In genomic region chr19:52570005-52570861, GRCh38 we compare ENCODE assay signal across 1 cellular context.
TF ChIP-seq lines count a peak whose summit lies in the region.

TSS of gene ZNF701 (plus strand) at chr19:52570287. CDS start at chr19:52574148, 3,861 bp downstream.

TF ChIP-seq in HepG2, 621 proteins besides CTCF, POLR2A, EP300 and RAD21 (continued from another document and continues in another):
- TF ChIP-seq SP140L (CRISPR knock-in tag; IDR thresholded peaks at IDR 0.05; ENCODE audit: borderline replicate concordance) (no peak), NCOR1 (IDR thresholded peaks at IDR 0.05; ENCODE audit: borderline replicate concordance, low read length) (no peak), SKI (IDR thresholded peaks at IDR 0.05; ENCODE audit: partially characterized antibody) (no peak), ZNF530 (CRISPR knock-in tag; IDR thresholded peaks at IDR 0.05; ENCODE audit: low read depth) (no peak), HOXD1 (CRISPR knock-in tag; IDR thresholded peaks at IDR 0.05) (no peak), ZNF747 (CRISPR knock-in tag; IDR thresholded peaks at IDR 0.05; ENCODE audit: borderline replicate concordance) (no peak), THRA (CRISPR knock-in tag; IDR thresholded peaks at IDR 0.05; ENCODE audit: borderline replicate concordance) (no peak), ZNF20 (CRISPR knock-in tag; IDR thresholded peaks at IDR 0.05) (no peak), TEAD2 (CRISPR knock-in tag; IDR thresholded peaks at IDR 0.05) (no peak), ZNF639 (CRISPR knock-in tag; conservative IDR thresholded peaks at IDR 0.05) (no peak), ZNF414 (CRISPR knock-in tag; IDR thresholded peaks at IDR 0.05) (no peak), SOX13 (IDR thresholded peaks at IDR 0.05) (no peak), SOX13 (CRISPR knock-in tag; conservative IDR thresholded peaks at IDR 0.05 in 1 of 2, IDR thresholded peaks at IDR 0.05 in 1 of 2) (no peak), HINFP (CRISPR knock-in tag; IDR thresholded peaks at IDR 0.05; ENCODE audit: low read depth) (no peak), ZNF687 (CRISPR knock-in tag; IDR thresholded peaks at IDR 0.05) (peak; percentile 68), AHR (CRISPR knock-in tag; IDR thresholded peaks at IDR 0.05) (no peak), ZNF543 (CRISPR knock-in tag; IDR thresholded peaks at IDR 0.05) (no peak), ZNF761 (CRISPR knock-in tag; conservative IDR thresholded peaks at IDR 0.05) (no peak), FOSL1 (CRISPR knock-in tag; IDR thresholded peaks at IDR 0.05; ENCODE audit: borderline replicate concordance) (no peak), NAIF1 (CRISPR knock-in tag; IDR thresholded peaks at IDR 0.05; ENCODE audit: borderline replicate concordance) (peak; percentile 50; the same call in 1 of the 2 replicates), ZNF749 (CRISPR knock-in tag; IDR thresholded peaks at IDR 0.05; ENCODE audit: borderline replicate concordance) (no peak), PLRG1 (conservative IDR thresholded peaks at IDR 0.05) (no peak), MXI1 (IDR thresholded peaks at IDR 0.05; ENCODE audit: borderline replicate concordance, low read depth, low read length) (peak; percentile 57; the same call in 1 of the 3 replicates), ELF3 (CRISPR knock-in tag; IDR thresholded peaks at IDR 0.05) (0 out of 2 replicates have a peak, but pooled peaks have one; percentile 38), HCFC1 (IDR thresholded peaks at IDR 0.05; ENCODE audit: low read depth, low read length) (0 out of 2 replicates have a peak, but pooled peaks have one; percentile 13), IRF1 (CRISPR knock-in tag; IDR thresholded peaks at IDR 0.05; ENCODE audit: low read depth) (no peak), NFRKB (IDR thresholded peaks at IDR 0.05) (no peak), HOXA5 (CRISPR knock-in tag; IDR thresholded peaks at IDR 0.05) (no peak), KDM2A (CRISPR knock-in tag; IDR thresholded peaks at IDR 0.05; ENCODE audit: borderline replicate concordance, low read depth) (peak; percentile 50; the same call in 1 of the 2 replicates), ATF7-NPFF (CRISPR knock-in tag; IDR thresholded peaks at IDR 0.05; ENCODE audit: low read depth) (no peak), MTA3 (CRISPR knock-in tag; IDR thresholded peaks at IDR 0.05) (no peak), SIN3A (IDR thresholded peaks at IDR 0.05; ENCODE audit: borderline replicate concordance, low read depth, low read length) (peak; percentile 75; the same call in 1 of the 2 replicates), ZNF329 (CRISPR knock-in tag; IDR thresholded peaks at IDR 0.05; ENCODE audit: low read depth) (no peak), ZNF337 (CRISPR knock-in tag; IDR thresholded peaks at IDR 0.05; ENCODE audit: borderline replicate concordance, low read depth) (no peak), ZFP1 (CRISPR knock-in tag; IDR thresholded peaks at IDR 0.05) (no peak), ZBED4 (CRISPR knock-in tag; IDR thresholded peaks at IDR 0.05; ENCODE audit: borderline replicate concordance) (no peak), HNRNPL (IDR thresholded peaks at IDR 0.05; ENCODE audit: low read depth, low read length) (no peak), CHD4 (IDR thresholded peaks at IDR 0.05; ENCODE audit: borderline replicate concordance, low read length) (no peak), ZNF775 (CRISPR knock-in tag; IDR thresholded peaks at IDR 0.05; ENCODE audit: borderline replicate concordance) (no peak), HOXA9 (CRISPR knock-in tag; IDR thresholded peaks at IDR 0.05; ENCODE audit: borderline replicate concordance) (no peak), ZBTB14 (CRISPR knock-in tag; IDR thresholded peaks at IDR 0.05) (no peak), KMT2B (CRISPR knock-in tag; IDR thresholded peaks at IDR 0.05) (peak; percentile 27; the same call in 1 of the 2 replicates), ZFYVE20 (CRISPR knock-in tag; IDR thresholded peaks at IDR 0.05; ENCODE audit: borderline replicate concordance, low read depth) (no peak), HNF4G (IDR thresholded peaks at IDR 0.05; ENCODE audit: borderline replicate concordance, low read depth, low read length) (no peak), HNF4G (CRISPR knock-in tag; IDR thresholded peaks at IDR 0.05; ENCODE audit: borderline replicate concordance, low read depth) (no peak), ZNF260 (CRISPR knock-in tag; IDR thresholded peaks at IDR 0.05; ENCODE audit: borderline replicate concordance, low read depth) (no peak), CENPT (CRISPR knock-in tag; IDR thresholded peaks at IDR 0.05; ENCODE audit: low read depth) (no peak), GATAD1 (CRISPR knock-in tag; IDR thresholded peaks at IDR 0.05) (0 out of 2 replicates have a peak, but pooled peaks have one; percentile 34), HMG20A (CRISPR knock-in tag; IDR thresholded peaks at IDR 0.05; ENCODE audit: borderline replicate concordance) (no peak), ZMAT3 (CRISPR knock-in tag; conservative IDR thresholded peaks at IDR 0.05) (no peak), TBX2 (CRISPR knock-in tag; IDR thresholded peaks at IDR 0.05; ENCODE audit: borderline replicate concordance) (peak; percentile 28; the same call in 1 of the 2 replicates), MBNL3 (CRISPR knock-in tag; conservative IDR thresholded peaks at IDR 0.05) (no peak), NBN (conservative IDR thresholded peaks at IDR 0.05) (no peak), ZNF784 (CRISPR knock-in tag; IDR thresholded peaks at IDR 0.05; ENCODE audit: borderline replicate concordance) (no peak), ATRX (CRISPR knock-in tag; IDR thresholded peaks at IDR 0.05; ENCODE audit: borderline replicate concordance) (no peak), ZNF17 (CRISPR knock-in tag; IDR thresholded peaks at IDR 0.05) (no peak), ZNF143 (CRISPR knock-in tag; IDR thresholded peaks at IDR 0.05) (no peak), ATF1 (CRISPR knock-in tag; IDR thresholded peaks at IDR 0.05) (no peak), RELA (CRISPR knock-in tag; IDR thresholded peaks at IDR 0.05) (no peak)
